1 cellular context compared by ENCODE assay signal in genomic region chr1:50968021-50968883, GRCh38.
A peak's percentile ranks its signal among the peaks of the same experiment; 100 is the strongest.
TF ChIP-seq lines count a peak whose summit lies in the region.

No MANE protein-coding gene starts in this region.

TF ChIP-seq in K562, 482 proteins besides CTCF, POLR2A, EP300 and RAD21 (continued from another document and continues in another):
- TF ChIP-seq E2F5 (CRISPR knock-in tag; IDR thresholded peaks at IDR 0.05): peak; percentile 90; the same call in 1 of the 2 replicates
- peak; percentile 77 for TF ChIP-seq POLR2B (IDR thresholded peaks at IDR 0.05; ENCODE audit: low read depth, partially characterized antibody)
- peak; percentile 97 for TF ChIP-seq MGA (IDR thresholded peaks at IDR 0.05)
- peak; percentile 47; the same call in 1 of the 2 replicates for TF ChIP-seq SOX6 (IDR thresholded peaks at IDR 0.05)
- TF ChIP-seq TFAM (CRISPR knock-in tag; conservative IDR thresholded peaks at IDR 0.05): no peak
- TF ChIP-seq, protein P1, sequence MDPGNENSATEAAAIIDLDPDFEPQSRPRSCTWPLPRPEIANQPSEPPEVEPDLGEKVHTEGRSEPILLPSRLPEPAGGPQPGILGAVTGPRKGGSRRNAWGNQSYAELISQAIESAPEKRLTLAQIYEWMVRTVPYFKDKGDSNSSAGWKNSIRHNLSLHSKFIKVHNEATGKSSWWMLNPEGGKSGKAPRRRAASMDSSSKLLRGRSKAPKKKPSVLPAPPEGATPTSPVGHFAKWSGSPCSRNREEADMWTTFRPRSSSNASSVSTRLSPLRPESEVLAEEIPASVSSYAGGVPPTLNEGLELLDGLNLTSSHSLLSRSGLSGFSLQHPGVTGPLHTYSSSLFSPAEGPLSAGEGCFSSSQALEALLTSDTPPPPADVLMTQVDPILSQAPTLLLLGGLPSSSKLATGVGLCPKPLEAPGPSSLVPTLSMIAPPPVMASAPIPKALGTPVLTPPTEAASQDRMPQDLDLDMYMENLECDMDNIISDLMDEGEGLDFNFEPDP (CRISPR knock-in tag; IDR thresholded peaks at IDR 0.05): no peak
- no peak for TF ChIP-seq ZFP1 (CRISPR knock-in tag; IDR thresholded peaks at IDR 0.05)
- TF ChIP-seq RUNX1 (IDR thresholded peaks at IDR 0.05; ENCODE audit: low read depth): no peak
- TF ChIP-seq TFE3 (CRISPR knock-in tag; IDR thresholded peaks at IDR 0.05): no peak
- TF ChIP-seq TAF1 (IDR thresholded peaks at IDR 0.05; ENCODE audit: control insufficient read depth, extremely low read depth, insufficient read depth, low read length, severe bottlenecking): no peak
- TF ChIP-seq ZEB2 (IDR thresholded peaks at IDR 0.05): 0 out of 2 replicates have a peak, but pooled peaks have one; percentile 9
- TF ChIP-seq GTF2B (IDR thresholded peaks at IDR 0.05; ENCODE audit: extremely low read depth, insufficient read length): no peak
- TF ChIP-seq ZFP36 (IDR thresholded peaks at IDR 0.05; ENCODE audit: low read depth, low read length, partially characterized antibody): no peak
- no peak for TF ChIP-seq ZNF324 (CRISPR knock-in tag; IDR thresholded peaks at IDR 0.05)
- no peak for TF ChIP-seq MEF2D (tag; conservative IDR thresholded peaks at IDR 0.05; ENCODE audit: low read depth)
- peak; percentile 13 for TF ChIP-seq MEIS2 (IDR thresholded peaks at IDR 0.05; ENCODE audit: partially characterized antibody)
- TF ChIP-seq, protein P2, sequence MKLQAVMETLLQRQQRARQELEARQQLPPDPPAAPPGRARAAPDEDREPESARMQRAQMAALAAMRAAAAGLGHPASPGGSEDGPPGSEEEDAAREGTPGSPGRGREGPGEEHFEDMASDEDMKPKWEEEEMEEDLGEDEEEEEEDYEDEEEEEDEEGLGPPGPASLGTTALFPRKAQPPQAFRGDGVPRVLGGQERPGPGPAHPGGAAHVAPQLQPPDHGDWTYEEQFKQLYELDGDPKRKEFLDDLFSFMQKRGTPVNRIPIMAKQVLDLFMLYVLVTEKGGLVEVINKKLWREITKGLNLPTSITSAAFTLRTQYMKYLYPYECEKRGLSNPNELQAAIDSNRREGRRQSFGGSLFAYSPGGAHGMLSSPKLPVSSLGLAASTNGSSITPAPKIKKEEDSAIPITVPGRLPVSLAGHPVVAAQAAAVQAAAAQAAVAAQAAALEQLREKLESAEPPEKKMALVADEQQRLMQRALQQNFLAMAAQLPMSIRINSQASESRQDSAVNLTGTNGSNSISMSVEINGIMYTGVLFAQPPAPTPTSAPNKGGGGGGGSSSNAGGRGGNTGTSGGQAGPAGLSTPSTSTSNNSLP (IDR thresholded peaks at IDR 0.05; ENCODE audit: borderline replicate concordance, low read depth, low read length): no peak; the same call in 1 of the 2 replicates
- no peak for TF ChIP-seq SREBF1 (IDR thresholded peaks at IDR 0.05; ENCODE audit: borderline replicate concordance, low read depth, low read length)
- peak; percentile 35; the same call in 1 of the 2 replicates for TF ChIP-seq CUX1 (CRISPR knock-in tag; IDR thresholded peaks at IDR 0.05)
- no peak for TF ChIP-seq ZNF133 (CRISPR knock-in tag; IDR thresholded peaks at IDR 0.05)
- no peak for TF ChIP-seq NFXL1 (CRISPR knock-in tag; IDR thresholded peaks at IDR 0.05)
- no peak for TF ChIP-seq FOXA1 (IDR thresholded peaks at IDR 0.05; ENCODE audit: borderline replicate concordance)
- 0 out of 2 replicates have a peak, but pooled peaks have one; percentile 19 for TF ChIP-seq CAMTA2 (CRISPR knock-in tag; conservative IDR thresholded peaks at IDR 0.05)
- no peak for TF ChIP-seq NFE2 (IDR thresholded peaks at IDR 0.05; ENCODE audit: low read depth)
- TF ChIP-seq TARDBP (IDR thresholded peaks at IDR 0.05): peak; percentile 21; the same call in 1 of the 2 replicates
- TF ChIP-seq COPS2 (conservative IDR thresholded peaks at IDR 0.05): no peak
- no peak for TF ChIP-seq PRMT5 (CRISPR knock-in tag; IDR thresholded peaks at IDR 0.05)
- no peak for TF ChIP-seq SIRT6 (IDR thresholded peaks at IDR 0.05; ENCODE audit: low read depth, low read length)
- TF ChIP-seq TRIM28 (IDR thresholded peaks at IDR 0.05): peak; percentile 16; the same call in 1 of the 2 replicates
- TF ChIP-seq ZNF311 (CRISPR knock-in tag; IDR thresholded peaks at IDR 0.05): no peak
- TF ChIP-seq TCF3 (CRISPR knock-in tag; IDR thresholded peaks at IDR 0.05): 0 out of 2 replicates have a peak, but pooled peaks have one; percentile 23
- TF ChIP-seq, protein P3, sequence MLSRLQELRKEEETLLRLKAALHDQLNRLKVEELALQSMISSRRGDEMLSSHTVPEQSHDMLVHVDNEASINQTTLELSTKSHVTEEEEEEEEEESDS (CRISPR knock-in tag; IDR thresholded peaks at IDR 0.05): no peak
- no peak for TF ChIP-seq MEF2A (IDR thresholded peaks at IDR 0.05; ENCODE audit: control insufficient read depth, low read depth, low read length)
